Comparison of ENCODE assay signal across 14 cellular contexts in genomic region chr5:80229902-80230255, GRCh38. TPM values are rescaled to one million over a fixed set of nuclear protein-coding genes. Genes with fewer than 3 reads are reported as not detected.
A peak's percentile ranks its signal among the peaks of the same experiment; 100 is the strongest.
DNase-seq lines count a peak whose midpoint lies in the region; ATAC-seq and TF ChIP-seq lines count a peak whose summit lies in the region.
"Had no signal": no experiment of that assay in that cellular context is flagged by ENCODE, and none has a peak within 500 bp of the region (broad histone marks: within the 10 kb centered on the region; RNA-seq: fewer than 3 reads in every experiment).

No MANE protein-coding gene starts in this region.

- peak overlapping the region; percentile 38 for H3K27ac ChIP-seq in cardiac muscle cell
- no peak overlapping the region for H3K27ac ChIP-seq in left ventricle myocardium inferior (replicated peaks)
- peak overlapping the region; percentile 35 to 81 (median 68) for H3K27ac ChIP-seq in right lobe of liver
- peak overlapping the region; percentile 17 for H3K27ac ChIP-seq in upper lobe of right lung
- H3K27ac ChIP-seq in vagina, result no peak overlapping the region

- 16% methylated on average over 3 of the region's 4 CpGs for WGBS in right lobe of liver (ENCODE audit: insufficient coverage, low coverage, low lambda C conversion rate, missing lambda C conversion rate)

- H3K27ac Mint-ChIP-seq in activated T-helper 17 cell treated with anti-CD3 and anti-CD28 coated beads, Interleukin-2, amount 50 U/mL, for 72 hours, result peak overlapping the region; percentile 95
- no peak overlapping the region for H3K27ac Mint-ChIP-seq in stimulated activated effector memory CD8-positive, alpha-beta T cell treated with anti-CD3 and anti-CD28 coated beads, Interleukin-12 subunit alpha, Interleukin-12 subunit beta, amount 100 ng/mL, for 72 hours

- H3K4me3 ChIP-seq in cardiac muscle cell, result no peak overlapping the region
- H3K4me3 ChIP-seq in left ventricle myocardium inferior, result no peak overlapping the region
- peak overlapping the region in 1 of 3 donors; percentile 20 for H3K4me3 ChIP-seq in right lobe of liver
- no peak overlapping the region for H3K4me3 ChIP-seq in upper lobe of right lung
- no peak overlapping the region for H3K4me3 ChIP-seq in vagina
- H3K4me3 ChIP-seq: skin epidermis had no signal

- TF ChIP-seq CTCF in cardiac muscle cell (IDR thresholded peaks at IDR 0.05; ENCODE audit: low read depth, low read length) (no peak), left ventricle myocardium inferior (IDR thresholded peaks at IDR 0.05; ENCODE audit: borderline replicate concordance) (no peak), right lobe of liver (IDR thresholded peaks at IDR 0.05) (no peak), upper lobe of right lung (IDR thresholded peaks at IDR 0.05) (no peak), vagina (IDR thresholded peaks at IDR 0.05) (no peak)

- intact Hi-C loops in left ventricle myocardium inferior (cut with micrococcal nuclease) (no loop called here), right lobe of liver (cut with DNase I) (no loop called here), upper lobe of right lung (cut with DNase I) (no loop called here), vagina (cut with DNase I) (no loop called here)

- ATAC-seq in activated T-helper 17 cell treated with anti-CD3 and anti-CD28 coated beads, Interleukin-2, amount 50 U/mL, for 72 hours (replicated peaks), result no peak
- ATAC-seq in right lobe of liver (peak; percentile 16 to 41 (median 40)), upper lobe of right lung (peak; percentile 53)
- no peak for ATAC-seq in stimulated activated effector memory CD8-positive, alpha-beta T cell treated with anti-CD3 and anti-CD28 coated beads, Interleukin-12 subunit alpha, Interleukin-12 subunit beta, amount 100 ng/mL, for 72 hours

- peaks cover 62% of the 10 kb centered on the region for H3K36me3 Mint-ChIP-seq in activated T-helper 17 cell treated with anti-CD3 and anti-CD28 coated beads, Interleukin-2, amount 50 U/mL, for 72 hours (ENCODE audit: low read depth)
- peaks cover 9% of the 10 kb centered on the region for H3K36me3 Mint-ChIP-seq in stimulated activated effector memory CD8-positive, alpha-beta T cell treated with anti-CD3 and anti-CD28 coated beads, Interleukin-12 subunit alpha, Interleukin-12 subunit beta, amount 100 ng/mL, for 72 hours

- DNase-seq in cardiac muscle cell (ENCODE audit: low read depth in 1 of 2, low spot score in 1 of 2), result no peak
- DNase-seq in left ventricle myocardium inferior, result no peak
- DNase-seq in right lobe of liver, result no peak
- DNase-seq in upper lobe of right lung, result no peak
- no peak for DNase-seq in stimulated activated effector memory CD8-positive, alpha-beta T cell treated with anti-CD3 and anti-CD28 coated beads, Interleukin-12 subunit alpha, Interleukin-12 subunit beta, amount 100 ng/mL, for 72 hours (ENCODE audit: low spot score in 2 of 2)
- DNase-seq in HCEC 1CT, result no peak
- DNase-seq in vagina (ENCODE audit: extremely low spot score in 2 of 2), result no peak
- DNase-seq: activated CD4-positive, alpha-beta T cell treated with anti-CD3 and anti-CD28 coated beads, Interleukin-2, amount 10 ng/mL, durations not matched to agents 7 days and 5 days; activated effector memory CD4-positive, alpha-beta T cell treated with anti-CD3 and anti-CD28 coated beads, Interleukin-2, amount 50 U/mL, for 16 hours; caudate nucleus; NCI-H524 treated with DMSO at 0.1 percent for 48 hours had no signal

- H3K9me3 ChIP-seq in cardiac muscle cell (ENCODE audit: low read depth) (no peaks in the 10 kb centered on the region), left ventricle myocardium inferior (replicated peaks) (no peaks in the 10 kb centered on the region), right lobe of liver (no peaks in the 10 kb centered on the region), upper lobe of right lung (no peaks in the 10 kb centered on the region), vagina (no peaks in the 10 kb centered on the region)

- H3K36me3 ChIP-seq in cardiac muscle cell (no peaks in the 10 kb centered on the region), left ventricle myocardium inferior (no peaks in the 10 kb centered on the region), right lobe of liver (no peaks in the 10 kb centered on the region), upper lobe of right lung (no peaks in the 10 kb centered on the region), vagina (no peaks in the 10 kb centered on the region)

- H3K4me3 Mint-ChIP-seq in activated T-helper 17 cell treated with anti-CD3 and anti-CD28 coated beads, Interleukin-2, amount 50 U/mL, for 72 hours, result peak overlapping the region; percentile 63
- no peak overlapping the region for H3K4me3 Mint-ChIP-seq in stimulated activated effector memory CD8-positive, alpha-beta T cell treated with anti-CD3 and anti-CD28 coated beads, Interleukin-12 subunit alpha, Interleukin-12 subunit beta, amount 100 ng/mL, for 72 hours
- H3K4me3 Mint-ChIP-seq: activated CD4-positive, alpha-beta T cell treated with anti-CD3 and anti-CD28 coated beads, Interleukin-2, amount 10 ng/mL, durations not matched to agents 7 days and 5 days; T-helper 2 cell treated with Interferon-gamma antibody and Interleukin-4, amounts not matched to agents 5 μg/mL and 100 μg/mL, for 36 hours had no signal

- H3K27me3 Mint-ChIP-seq in activated T-helper 17 cell treated with anti-CD3 and anti-CD28 coated beads, Interleukin-2, amount 50 U/mL, for 72 hours, result no peaks in the 10 kb centered on the region
- H3K27me3 Mint-ChIP-seq: activated CD4-positive, alpha-beta T cell treated with anti-CD3 and anti-CD28 coated beads, Interleukin-2, amount 10 ng/mL, durations not matched to agents 7 days and 5 days had no signal

- H3K4me1 ChIP-seq in cardiac muscle cell (ENCODE audit: low read depth), result peaks cover 3% of the 10 kb centered on the region
- H3K4me1 ChIP-seq in left ventricle myocardium inferior, result peaks cover 19% of the 10 kb centered on the region
- H3K4me1 ChIP-seq in right lobe of liver, result peaks cover 0 to 33% (median 8%) of the 10 kb centered on the region in 4 donors
- peaks cover 14% of the 10 kb centered on the region for H3K4me1 ChIP-seq in upper lobe of right lung
- peaks cover 21% of the 10 kb centered on the region for H3K4me1 ChIP-seq in vagina

- peaks cover 36% of the 10 kb centered on the region for H3K4me1 Mint-ChIP-seq in activated T-helper 17 cell treated with anti-CD3 and anti-CD28 coated beads, Interleukin-2, amount 50 U/mL, for 72 hours
- peaks cover 24% of the 10 kb centered on the region for H3K4me1 Mint-ChIP-seq in stimulated activated effector memory CD8-positive, alpha-beta T cell treated with anti-CD3 and anti-CD28 coated beads, Interleukin-12 subunit alpha, Interleukin-12 subunit beta, amount 100 ng/mL, for 72 hours

- H3K9me3 Mint-ChIP-seq in activated T-helper 17 cell treated with anti-CD3 and anti-CD28 coated beads, Interleukin-2, amount 50 U/mL, for 72 hours, result no peaks in the 10 kb centered on the region
- H3K9me3 Mint-ChIP-seq in stimulated activated effector memory CD8-positive, alpha-beta T cell treated with anti-CD3 and anti-CD28 coated beads, Interleukin-12 subunit alpha, Interleukin-12 subunit beta, amount 100 ng/mL, for 72 hours, result no peaks in the 10 kb centered on the region
- H3K9me3 Mint-ChIP-seq: T-helper 2 cell treated with Interferon-gamma antibody and Interleukin-4, amounts not matched to agents 5 μg/mL and 100 μg/mL, for 36 hours had no signal

- H3K27me3 ChIP-seq in cardiac muscle cell (no peaks in the 10 kb centered on the region), left ventricle myocardium inferior (ENCODE audit: low read depth) (no peaks in the 10 kb centered on the region), right lobe of liver (no peaks in the 10 kb centered on the region), upper lobe of right lung (no peaks in the 10 kb centered on the region), vagina (no peaks in the 10 kb centered on the region)

- no peak for TF ChIP-seq POLR2A in right lobe of liver (IDR thresholded peaks at IDR 0.05)
- no peak for TF ChIP-seq POLR2A in vagina (IDR thresholded peaks at IDR 0.05)

RNA-seq across cellular contexts. Expression of gene SERINC5, which starts 26.0 kb away (rescaled TPM):
- total RNA-seq in cardiac muscle cell (21.2 and 33.6 TPM in 2 replicates), left ventricle myocardium inferior (12.2 TPM), right lobe of liver (10 to 100 TPM; 30.1 to 82.1 (median 57.9) TPM), upper lobe of right lung (60.4 TPM), vagina (35.6 TPM)
- 10.8 and 17.9 TPM in 2 replicates for polyA plus RNA-seq in cardiac muscle cell
- 10 to 100 TPM; 50.7 to 76.7 TPM for total RNA-seq in activated T-helper 17 cell treated with anti-CD3 and anti-CD28 coated beads, Interleukin-2, amount 50 U/mL, for 72 hours

Comparison
In these comparisons a context has a peak if more than half of its experiments do, and no peak if none do; other contexts are left out.
1. H3K27ac ChIP-seq: peak in cardiac muscle cell (single experiment), right lobe of liver (3 of 3) and upper lobe of right lung (single experiment); none in left ventricle myocardium inferior (single experiment) and vagina (single experiment).
2. ATAC-seq: peak in right lobe of liver (4 of 4) and upper lobe of right lung (single experiment); none in activated T-helper 17 cell treated with anti-CD3 and anti-CD28 coated beads, Interleukin-2, amount 50 U/mL, for 72 hours (single experiment) and stimulated activated effector memory CD8-positive, alpha-beta T cell treated with anti-CD3 and anti-CD28 coated beads, Interleukin-12 subunit alpha, Interleukin-12 subunit beta, amount 100 ng/mL, for 72 hours (single experiment).